In the genomic region with DNA sequence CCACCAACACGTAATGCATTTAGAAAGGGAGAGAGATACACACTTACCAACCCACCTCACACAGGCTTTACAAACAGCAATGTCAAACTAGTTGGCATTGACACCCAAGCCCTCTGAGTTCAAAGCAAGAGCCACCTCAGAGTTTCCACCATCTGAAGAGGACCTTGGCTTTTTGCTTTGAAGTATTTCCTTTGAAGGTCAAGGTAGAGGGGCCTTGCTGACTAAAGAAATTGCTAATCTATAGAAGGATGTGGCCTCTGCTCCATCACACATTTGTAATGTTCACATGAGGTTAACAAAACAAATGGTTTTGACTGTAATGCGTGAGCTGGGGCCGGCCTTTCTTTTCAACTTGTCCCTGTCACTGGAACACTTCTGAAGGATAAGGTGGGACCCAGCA, we compare ENCODE assay signal across 17 cellular contexts.
DNase-seq lines count a peak whose midpoint lies in the region; ATAC-seq and TF ChIP-seq lines count a peak whose summit lies in the region.
"Had no signal": no experiment of that assay in that cellular context is flagged by ENCODE, and none has a peak within 500 bp of the region (broad histone marks: within the 10 kb centered on the region; RNA-seq: fewer than 3 reads in every experiment).

No MANE protein-coding gene starts in this region.

- no peak overlapping the region for H3K4me3 ChIP-seq in HCT116 (replicated peaks in 1 of 2; ENCODE audit: low read depth in 1 of 2, low read length in 2 of 2)
- H3K4me3 ChIP-seq: A549, GM12878, HAP-1 had no signal

- no peak overlapping the region for H3K27ac Mint-ChIP-seq in activated naive CD4-positive, alpha-beta T cell treated with anti-CD3 and anti-CD28 coated beads, Interleukin-2, amount 50 U/mL, for 72 hours
- no peak overlapping the region for H3K27ac Mint-ChIP-seq in activated naive CD4-positive, alpha-beta T cell treated with anti-CD3 and anti-CD28 coated beads for 36 hours
- H3K27ac Mint-ChIP-seq in stimulated activated effector memory CD8-positive, alpha-beta T cell treated with anti-CD3 and anti-CD28 coated beads, Interleukin-12 subunit alpha, Interleukin-12 subunit beta, amount 100 ng/mL, for 72 hours, result no peak overlapping the region
- H3K27ac Mint-ChIP-seq: CD4-positive, alpha-beta memory T cell; HFFc6 had no signal

- no peak overlapping the region for H2AFZ ChIP-seq in HCT116 (ENCODE audit: low read depth, low read length, poor library complexity, severe bottlenecking)

- no peaks in the 10 kb centered on the region for H3K36me3 ChIP-seq in HCT116 (ENCODE audit: control insufficient read depth in 1 of 2, insufficient read depth in 2 of 2, low read length in 2 of 2)
- H3K36me3 ChIP-seq: BE2C, HAP-1 had no signal

- H3K36me3 Mint-ChIP-seq in activated naive CD4-positive, alpha-beta T cell treated with anti-CD3 and anti-CD28 coated beads, Interleukin-2, amount 50 U/mL, for 72 hours, result no peaks in the 10 kb centered on the region
- H3K36me3 Mint-ChIP-seq in activated naive CD4-positive, alpha-beta T cell treated with anti-CD3 and anti-CD28 coated beads for 36 hours (ENCODE audit: low read depth), result no peaks in the 10 kb centered on the region
- no peaks in the 10 kb centered on the region for H3K36me3 Mint-ChIP-seq in stimulated activated effector memory CD8-positive, alpha-beta T cell treated with anti-CD3 and anti-CD28 coated beads, Interleukin-12 subunit alpha, Interleukin-12 subunit beta, amount 100 ng/mL, for 72 hours
- H3K36me3 Mint-ChIP-seq: CD4-positive, alpha-beta memory T cell had no signal

- intact Hi-C loops in activated naive CD4-positive, alpha-beta T cell treated with anti-CD3 and anti-CD28 coated beads for 36 hours (cut with micrococcal nuclease), result no loop called here
- intact Hi-C loops in HCT116 (cut with micrococcal nuclease), result no loop called here

- no peak for TF ChIP-seq CTCF in HCT116 (IDR thresholded peaks at IDR 0.05 in 2 of 3, conservative IDR thresholded peaks at IDR 0.05 in 1 of 3; ENCODE audit: borderline replicate concordance in 1 of 3, insufficient read depth in 1 of 3, low read depth in 2 of 3, low read length in 2 of 3)

- peak; percentile 24 to 82 for ATAC-seq in activated naive CD4-positive, alpha-beta T cell treated with anti-CD3 and anti-CD28 coated beads, Interleukin-2, amount 50 U/mL, for 72 hours
- no peak for ATAC-seq in HCT116
- ATAC-seq in stimulated activated effector memory CD8-positive, alpha-beta T cell treated with anti-CD3 and anti-CD28 coated beads, Interleukin-12 subunit alpha, Interleukin-12 subunit beta, amount 100 ng/mL, for 72 hours, result peak; percentile 21
- no peak for ATAC-seq in GM18517 (IDR thresholded peaks at IDR 0.05; ENCODE audit: unreplicated experiment)
- ATAC-seq: A549, GM12878, HepG2 had no signal

- no peak overlapping the region for H3K27ac ChIP-seq in HCT116 (ENCODE audit: low read depth, low read length)
- H3K27ac ChIP-seq: A549, C4-2B had no signal

- no peaks in the 10 kb centered on the region for H3K79me2 ChIP-seq in HCT116 (ENCODE audit: insufficient read depth, low read length)

- CTCF ChIA-PET in activated naive CD4-positive, alpha-beta T cell treated with anti-CD3 and anti-CD28 coated beads for 36 hours (lab: Charles Lee), result no interaction called here
- CTCF ChIA-PET in HCT116 (lab: Charles Lee), result interaction anchor here (1.4 kb wide), 1 partner anchor 36 kb away, joined by 4 read pairs; no protein-coding TSS in a partner anchor

- TF ChIP-seq POLR2A in HCT116 (IDR thresholded peaks at IDR 0.05; ENCODE audit: borderline replicate concordance, extremely low read depth, insufficient read depth, insufficient read length), result no peak

- H3K27me3 ChIP-seq in HCT116 (ENCODE audit: insufficient read depth, low read length), result no peaks in the 10 kb centered on the region
- H3K27me3 ChIP-seq: BE2C had no signal

- no peak overlapping the region for H3K9ac ChIP-seq in HCT116 (ENCODE audit: low read length)

- H3K9me2 ChIP-seq in HCT116 (ENCODE audit: insufficient read depth), result no peaks in the 10 kb centered on the region

- peaks cover 21% of the 10 kb centered on the region for H3K27me3 Mint-ChIP-seq in activated naive CD4-positive, alpha-beta T cell treated with anti-CD3 and anti-CD28 coated beads for 36 hours (ENCODE audit: low read depth)

- no peaks in the 10 kb centered on the region for H3K4me1 Mint-ChIP-seq in activated naive CD4-positive, alpha-beta T cell treated with anti-CD3 and anti-CD28 coated beads for 36 hours (ENCODE audit: low read depth)
- H3K4me1 Mint-ChIP-seq in stimulated activated effector memory CD8-positive, alpha-beta T cell treated with anti-CD3 and anti-CD28 coated beads, Interleukin-12 subunit alpha, Interleukin-12 subunit beta, amount 100 ng/mL, for 72 hours, result no peaks in the 10 kb centered on the region
- H3K4me1 Mint-ChIP-seq: CD4-positive, alpha-beta memory T cell had no signal

- TF ChIP-seq RAD21 in HCT116 (IDR thresholded peaks at IDR 0.05; ENCODE audit: low read depth), result no peak

- POLR2A ChIA-PET in HCT116 (lab: Charles Lee), result no interaction called here

- no peak overlapping the region for H3K4me3 Mint-ChIP-seq in activated naive CD4-positive, alpha-beta T cell treated with anti-CD3 and anti-CD28 coated beads for 36 hours
- H3K4me3 Mint-ChIP-seq in stimulated activated effector memory CD8-positive, alpha-beta T cell treated with anti-CD3 and anti-CD28 coated beads, Interleukin-12 subunit alpha, Interleukin-12 subunit beta, amount 100 ng/mL, for 72 hours, result no peak overlapping the region
- H3K4me3 Mint-ChIP-seq: CD4-positive, alpha-beta memory T cell; HFFc6 had no signal

- H3K4me1 ChIP-seq in HCT116 (ENCODE audit: control insufficient read depth in 1 of 2, insufficient read depth in 2 of 2, low read length in 2 of 2), result no peaks in the 10 kb centered on the region
- H3K4me1 ChIP-seq: A549, BE2C, HAP-1 had no signal

- RAD21 ChIA-PET in HCT116 (lab: Charles Lee; ENCODE audit: low non-redundant PET in 1 of 2, low total read pairs in 2 of 2, uncharacterized antibody in 2 of 2, unreplicated experiment in 2 of 2), result no interaction called here

- no TSS peak for BruUV-seq in HCT116 (replicated peaks; lab: Mats Ljungman, UMichigan)

- H4K20me1 ChIP-seq in HCT116 (ENCODE audit: insufficient read depth), result no peaks in the 10 kb centered on the region

- H3K9me3 ChIP-seq in HCT116 (ENCODE audit: control insufficient read depth in 1 of 2, insufficient read depth in 1 of 2, low read depth in 1 of 2, low read length in 2 of 2), result no peaks in the 10 kb centered on the region
- H3K9me3 ChIP-seq: A549, BE2C, HAP-1 had no signal

- H3K9me3 Mint-ChIP-seq in activated naive CD4-positive, alpha-beta T cell treated with anti-CD3 and anti-CD28 coated beads, Interleukin-2, amount 50 U/mL, for 72 hours, result no peaks in the 10 kb centered on the region
- no peaks in the 10 kb centered on the region for H3K9me3 Mint-ChIP-seq in activated naive CD4-positive, alpha-beta T cell treated with anti-CD3 and anti-CD28 coated beads for 36 hours
- no peaks in the 10 kb centered on the region for H3K9me3 Mint-ChIP-seq in stimulated activated effector memory CD8-positive, alpha-beta T cell treated with anti-CD3 and anti-CD28 coated beads, Interleukin-12 subunit alpha, Interleukin-12 subunit beta, amount 100 ng/mL, for 72 hours
- H3K9me3 Mint-ChIP-seq: CD4-positive, alpha-beta memory T cell; HFFc6 had no signal

- no peak overlapping the region for H3K4me2 ChIP-seq in HCT116 (ENCODE audit: low read length)
- H3K4me2 ChIP-seq: A549 had no signal

- no peak for DNase-seq in activated naive CD4-positive, alpha-beta T cell treated with anti-CD3 and anti-CD28 coated beads, Interleukin-2, amount 50 U/mL, for 72 hours (ENCODE audit: low spot score in 2 of 2)
- no peak for DNase-seq in activated naive CD4-positive, alpha-beta T cell treated with anti-CD3 and anti-CD28 coated beads for 36 hours
- DNase-seq in HCT116 (ENCODE audit: low read depth, low spot score) (no peak), SW480 (ENCODE audit: low spot score) (peak; percentile 22), cerebellar cortex (ENCODE audit: low spot score) (no peak)
- DNase-seq in stimulated activated effector memory CD8-positive, alpha-beta T cell treated with anti-CD3 and anti-CD28 coated beads, Interleukin-12 subunit alpha, Interleukin-12 subunit beta, amount 100 ng/mL, for 72 hours (ENCODE audit: low spot score in 2 of 2), result no peak
- DNase-seq: BE2C; CD4-positive, alpha-beta memory T cell; DMS79; GOT3; HFFc6 had no signal

TF ChIP-seq in HCT116, 20 proteins besides CTCF, POLR2A, EP300 and RAD21:
- TF ChIP-seq TCF7L2 (IDR thresholded peaks at IDR 0.05; ENCODE audit: borderline replicate concordance, extremely low read depth, insufficient read depth, insufficient read length) (peak; percentile 81), SP1 (IDR thresholded peaks at IDR 0.05; ENCODE audit: low read depth) (no peak)
- TF ChIP-seq, protein P1, sequence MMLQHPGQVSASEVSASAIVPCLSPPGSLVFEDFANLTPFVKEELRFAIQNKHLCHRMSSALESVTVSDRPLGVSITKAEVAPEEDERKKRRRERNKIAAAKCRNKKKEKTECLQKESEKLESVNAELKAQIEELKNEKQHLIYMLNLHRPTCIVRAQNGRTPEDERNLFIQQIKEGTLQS (IDR thresholded peaks at IDR 0.05), result no peak

Comparison
In these comparisons a context has a peak if more than half of its experiments do, and no peak if none do; other contexts are left out.
1. ATAC-seq: peak in activated naive CD4-positive, alpha-beta T cell treated with anti-CD3 and anti-CD28 coated beads, Interleukin-2, amount 50 U/mL, for 72 hours (2 of 2) and stimulated activated effector memory CD8-positive, alpha-beta T cell treated with anti-CD3 and anti-CD28 coated beads, Interleukin-12 subunit alpha, Interleukin-12 subunit beta, amount 100 ng/mL, for 72 hours (single experiment); none in HCT116 (single experiment) and GM18517 (single experiment).